Comparison of ENCODE assay signal across 17 cellular contexts in genomic region chr12:123483602-123484273, GRCh38. TPM values are rescaled to one million over a fixed set of nuclear protein-coding genes. Genes with fewer than 3 reads are reported as not detected.
A peak's percentile ranks its signal among the peaks of the same experiment; 100 is the strongest.
DNase-seq lines count a peak whose midpoint lies in the region; ATAC-seq and TF ChIP-seq lines count a peak whose summit lies in the region.
"Had no signal": no experiment of that assay in that cellular context is flagged by ENCODE, and none has a peak within 500 bp of the region (broad histone marks: within the 10 kb centered on the region; RNA-seq: fewer than 3 reads in every experiment).

No MANE protein-coding gene starts in this region.

- no peaks in the 10 kb centered on the region for H3K9me3 ChIP-seq in CD4-positive, alpha-beta T cell (ENCODE audit: control insufficient read depth, low read length)

- POLR2A ChIA-PET in CD4-positive, alpha-beta T cell (lab: Charles Lee), result interaction anchor here (1.1 kb wide), 1 partner anchor 26 kb away, joined by 3 read pairs; the partner anchor contains the start of gene SNRNP35

- no peaks in the 10 kb centered on the region for H3K27me3 Mint-ChIP-seq in CD4-positive, alpha-beta T cell
- H3K27me3 Mint-ChIP-seq in activated naive CD8-positive, alpha-beta T cell, result no peaks in the 10 kb centered on the region
- peaks cover 0 to 2% of the 10 kb centered on the region in 2 donors for H3K27me3 Mint-ChIP-seq in natural killer cell treated with Interleukin-12 subunit alpha and Interleukin-12 subunit beta and Interleukin-15 and Interleukin-18, amount 100 ng/mL, for 72 hours
- H3K27me3 Mint-ChIP-seq: central memory CD8-positive, alpha-beta T cell had no signal

- H3K36me3 Mint-ChIP-seq in CD4-positive, alpha-beta T cell (ENCODE audit: low read depth), result no peaks in the 10 kb centered on the region
- no peaks in the 10 kb centered on the region for H3K36me3 Mint-ChIP-seq in activated naive CD8-positive, alpha-beta T cell
- no peaks in the 10 kb centered on the region for H3K36me3 Mint-ChIP-seq in natural killer cell treated with Interleukin-12 subunit alpha and Interleukin-12 subunit beta and Interleukin-15 and Interleukin-18, amount 100 ng/mL, for 72 hours

- intact Hi-C loops in CD4-positive, alpha-beta T cell (cut with DNase I, micrococcal nuclease), result no loop called here

- DNase-seq in CD4-positive, alpha-beta T cell, result peak in 1 of 10 experiments; percentile 6
- DNase-seq in GM20000 (ENCODE audit: low spot score) (peak; percentile 27), SW 1271 (lab: John Stamatoyannopoulos, UW) (no peak)
- DNase-seq in natural killer cell treated with Interleukin-12 subunit alpha and Interleukin-12 subunit beta and Interleukin-15 and Interleukin-18, amount 100 ng/mL, for 72 hours (ENCODE audit: low spot score), result peak; percentile 50
- DNase-seq: activated CD4-positive, alpha-beta T cell treated with anti-CD3 and anti-CD28 coated beads for 4 hours; hippocampal formation; Kasumi-1; NCI-H187; NCI-H524; stimulated activated CD4-positive, alpha-beta T cell treated with anti-CD3 and anti-CD28 coated beads, Interleukin-1b, Interleukin-23, amount 100 ng/mL, for 48 hours had no signal

- no peak overlapping the region for H3K4me3 Mint-ChIP-seq in CD4-positive, alpha-beta T cell
- peak overlapping the region; percentile 41 for H3K4me3 Mint-ChIP-seq in activated naive CD8-positive, alpha-beta T cell
- no peak overlapping the region for H3K4me3 Mint-ChIP-seq in natural killer cell treated with Interleukin-12 subunit alpha and Interleukin-12 subunit beta and Interleukin-15 and Interleukin-18, amount 100 ng/mL, for 72 hours

- no peaks in the 10 kb centered on the region for H3K27me3 ChIP-seq in CD4-positive, alpha-beta T cell (ENCODE audit: control insufficient read depth, insufficient read depth, low read length)

- CTCF ChIA-PET in CD4-positive, alpha-beta T cell (lab: Charles Lee), result no interaction called here

- no peak for TF ChIP-seq CTCF in CD4-positive, alpha-beta T cell (IDR thresholded peaks at IDR 0.05)
- TF ChIP-seq CTCF in GM20000 (IDR thresholded peaks at IDR 0.05; ENCODE audit: extremely low read depth, missing control alignments), result no peak

- no peaks in the 10 kb centered on the region for H3K9me3 Mint-ChIP-seq in CD4-positive, alpha-beta T cell
- H3K9me3 Mint-ChIP-seq in activated naive CD8-positive, alpha-beta T cell (ENCODE audit: low read depth), result no peaks in the 10 kb centered on the region
- H3K9me3 Mint-ChIP-seq in natural killer cell treated with Interleukin-12 subunit alpha and Interleukin-12 subunit beta and Interleukin-15 and Interleukin-18, amount 100 ng/mL, for 72 hours, result no peaks in the 10 kb centered on the region
- H3K9me3 Mint-ChIP-seq: central memory CD8-positive, alpha-beta T cell had no signal

- peak; percentile 26 for ATAC-seq in CD4-positive, alpha-beta T cell (ENCODE audit: poor library complexity)
- ATAC-seq in natural killer cell treated with Interleukin-12 subunit alpha and Interleukin-12 subunit beta and Interleukin-15 and Interleukin-18, amount 100 ng/mL, for 72 hours, result peak; percentile 31 to 48
- ATAC-seq in HG03521 (IDR thresholded peaks at IDR 0.05; ENCODE audit: unreplicated experiment) (no peak), HG03159 (IDR thresholded peaks at IDR 0.05; ENCODE audit: unreplicated experiment) (no peak), GM21381 (IDR thresholded peaks at IDR 0.05; ENCODE audit: unreplicated experiment) (no peak)
- ATAC-seq: esophagus mucosa, left lobe of liver had no signal

- no peak overlapping the region for H3K27ac ChIP-seq in CD4-positive, alpha-beta T cell (ENCODE audit: low read depth, low read length)

- peak overlapping the region; percentile 42 for H3K27ac Mint-ChIP-seq in CD4-positive, alpha-beta T cell
- H3K27ac Mint-ChIP-seq in activated naive CD8-positive, alpha-beta T cell, result peak overlapping the region; percentile 22
- H3K27ac Mint-ChIP-seq in natural killer cell treated with Interleukin-12 subunit alpha and Interleukin-12 subunit beta and Interleukin-15 and Interleukin-18, amount 100 ng/mL, for 72 hours, result no peak overlapping the region

- peaks cover 32% of the 10 kb centered on the region for H3K4me1 Mint-ChIP-seq in CD4-positive, alpha-beta T cell (ENCODE audit: low read depth)
- peaks cover 27% of the 10 kb centered on the region for H3K4me1 Mint-ChIP-seq in activated naive CD8-positive, alpha-beta T cell (ENCODE audit: low read depth)
- peaks cover 7 to 14% of the 10 kb centered on the region in 2 donors for H3K4me1 Mint-ChIP-seq in natural killer cell treated with Interleukin-12 subunit alpha and Interleukin-12 subunit beta and Interleukin-15 and Interleukin-18, amount 100 ng/mL, for 72 hours (ENCODE audit: low read depth in 2 of 2)

RNA-seq across cellular contexts. Expression of gene SNRNP35, which starts 25.8 kb away (rescaled TPM):
- 10 to 100 TPM; 26.2 to 28.6 TPM for total RNA-seq in CD4-positive, alpha-beta T cell
- total RNA-seq in natural killer cell treated with Interleukin-12 subunit alpha and Interleukin-12 subunit beta and Interleukin-15 and Interleukin-18, amount 100 ng/mL, for 72 hours, result 10 to 100 TPM; 27.3 to 36.9 TPM

RNA-seq across cellular contexts. Expression of gene RILPL2, which starts 47.3 kb away (rescaled TPM):
- 1 to 10 TPM; 4.9 to 5.5 TPM for total RNA-seq in CD4-positive, alpha-beta T cell
- total RNA-seq in natural killer cell treated with Interleukin-12 subunit alpha and Interleukin-12 subunit beta and Interleukin-15 and Interleukin-18, amount 100 ng/mL, for 72 hours, result 10 to 100 TPM in 1 of 2 donors, 1 to 10 TPM in 1; 9.7 to 12.2 TPM

RNA-seq across cellular contexts. Expression of gene RILPL1, which starts 49.8 kb away (rescaled TPM):
- 1 to 10 TPM; 3.3 to 3.4 TPM for total RNA-seq in CD4-positive, alpha-beta T cell
- total RNA-seq in natural killer cell treated with Interleukin-12 subunit alpha and Interleukin-12 subunit beta and Interleukin-15 and Interleukin-18, amount 100 ng/mL, for 72 hours, result 1 to 10 TPM; 2.1 to 2.6 TPM

Comparison
In these comparisons a context has a peak if more than half of its experiments do, and no peak if none do; other contexts are left out.
1. ATAC-seq: peak in CD4-positive, alpha-beta T cell (single experiment) and natural killer cell treated with Interleukin-12 subunit alpha and Interleukin-12 subunit beta and Interleukin-15 and Interleukin-18, amount 100 ng/mL, for 72 hours (2 of 2); none in HG03521 (single experiment), HG03159 (single experiment) and GM21381 (single experiment).
2. DNase-seq: peak in GM20000 (single experiment) and natural killer cell treated with Interleukin-12 subunit alpha and Interleukin-12 subunit beta and Interleukin-15 and Interleukin-18, amount 100 ng/mL, for 72 hours (single experiment); none in SW 1271 (0 of 2).
3. H3K27ac Mint-ChIP-seq: peak in CD4-positive, alpha-beta T cell (single experiment) and activated naive CD8-positive, alpha-beta T cell (single experiment); none in natural killer cell treated with Interleukin-12 subunit alpha and Interleukin-12 subunit beta and Interleukin-15 and Interleukin-18, amount 100 ng/mL, for 72 hours (0 of 2).